In the genomic region with DNA sequence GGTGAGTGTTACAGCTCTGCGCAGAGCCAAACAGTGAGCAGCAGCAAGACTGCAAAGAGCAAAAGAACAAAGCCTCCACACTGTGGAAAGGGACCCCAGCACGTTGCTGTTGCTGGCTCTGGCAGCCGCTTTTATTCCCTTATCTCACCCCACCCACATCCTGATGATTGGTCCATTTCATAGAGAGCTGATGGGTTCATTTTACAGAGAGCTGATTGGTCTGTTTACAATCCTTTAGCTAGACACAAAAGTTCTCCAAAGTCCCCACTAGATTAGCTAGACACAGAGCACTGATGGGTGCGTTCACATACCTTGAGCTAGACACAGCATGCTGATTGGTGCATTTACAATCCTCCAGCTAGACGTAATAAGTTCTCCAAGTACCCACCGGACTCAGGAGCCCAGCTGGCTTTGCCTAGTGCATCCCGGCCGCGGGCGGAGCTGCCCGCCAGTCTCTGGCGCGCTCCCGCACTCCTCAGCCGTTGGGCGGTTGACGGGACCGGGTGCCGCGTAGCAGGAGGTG, we compare ENCODE assay signal across 8 cellular contexts.
DNase-seq lines count a peak whose midpoint lies in the region; ATAC-seq and TF ChIP-seq lines count a peak whose summit lies in the region.
"Not testable (repeated sequence)": the region's sequence is repeated elsewhere in the genome, so short reads cannot be mapped to it uniquely, and the experiment has no call there.

No MANE protein-coding gene starts in this region.

- not testable (repeated sequence) for H3K9me3 Mint-ChIP-seq in activated CD4-positive, alpha-beta memory T cell treated with anti-CD3 and anti-CD28 coated beads for 36 hours

- H3K27me3 ChIP-seq in Peyer's patch; colonic mucosa; thoracic aorta (replicated peaks; ENCODE audit: insufficient read depth): not testable (repeated sequence)

- not testable (repeated sequence) for ATAC-seq in thoracic aorta (ENCODE audit: insufficient number of reproducible peaks, low FRiP score, low read depth)

- not testable (repeated sequence) for H3K9me3 ChIP-seq in ES-I3 (ENCODE audit: control insufficient read depth, insufficient read depth, low read length); Peyer's patch; colonic mucosa; iPS-18c (ENCODE audit: control insufficient read depth, insufficient read depth, low read length); thoracic aorta

- TF ChIP-seq CTCF in Peyer's patch (IDR thresholded peaks at IDR 0.05); colonic mucosa (IDR thresholded peaks at IDR 0.05); thoracic aorta (IDR thresholded peaks at IDR 0.05): not testable (repeated sequence)

- not testable (repeated sequence) for H3K27me3 Mint-ChIP-seq in activated CD4-positive, alpha-beta memory T cell treated with anti-CD3 and anti-CD28 coated beads for 36 hours

- peak overlapping the region; percentile 91 for H3K27ac Mint-ChIP-seq in activated CD4-positive, alpha-beta memory T cell treated with anti-CD3 and anti-CD28 coated beads for 36 hours

- H3K4me1 Mint-ChIP-seq in activated CD4-positive, alpha-beta memory T cell treated with anti-CD3 and anti-CD28 coated beads for 36 hours (ENCODE audit: low read depth), result not testable (repeated sequence)

- H3K4me3 ChIP-seq in Peyer's patch, result peak overlapping the region; percentile 61 to 76 (median 72)
- peak overlapping the region; percentile 59 for H3K4me3 ChIP-seq in colonic mucosa
- peak overlapping the region; percentile 38 for H3K4me3 ChIP-seq in iPS-18c (ENCODE audit: insufficient read depth, low read depth, low read length)
- peak overlapping the region; percentile 80 for H3K4me3 ChIP-seq in thoracic aorta

- TF ChIP-seq POLR2A in Peyer's patch (IDR thresholded peaks at IDR 0.05), result peak in 1 of 2 donors; percentile 35

- H3K27ac ChIP-seq in Peyer's patch (peak overlapping the region; percentile 84 to 96 (median 88)), colonic mucosa (peak overlapping the region; percentile 89), thoracic aorta (peak overlapping the region in 1 of 2 donors; percentile 60)

- intact Hi-C loops in activated CD4-positive, alpha-beta memory T cell treated with anti-CD3 and anti-CD28 coated beads for 36 hours (cut with micrococcal nuclease); colonic mucosa (cut with DNase I): not testable (repeated sequence)

- POLR2A ChIA-PET in activated CD4-positive, alpha-beta memory T cell treated with anti-CD3 and anti-CD28 coated beads for 36 hours (lab: Charles Lee), result not testable (repeated sequence)

- H3K4me3 Mint-ChIP-seq in activated CD4-positive, alpha-beta memory T cell treated with anti-CD3 and anti-CD28 coated beads for 36 hours, result peak overlapping the region; percentile 84

- H3K4me1 ChIP-seq in ES-I3 (ENCODE audit: insufficient read depth, low read length); Peyer's patch; colonic mucosa; thoracic aorta (ENCODE audit: control insufficient read depth in 1 of 2, low read depth in 2 of 2): not testable (repeated sequence)

- CTCF ChIA-PET in activated CD4-positive, alpha-beta memory T cell treated with anti-CD3 and anti-CD28 coated beads for 36 hours (lab: Charles Lee), result not testable (repeated sequence)

- peak overlapping the region; percentile 50; the same call in 1 of the 2 replicates for H3K9ac ChIP-seq in ES-I3 (ENCODE audit: low read depth, low read length)
- H3K9ac ChIP-seq in colonic mucosa (ENCODE audit: low read depth in 2 of 2, low read length in 2 of 2), result not testable (repeated sequence)

- not testable (repeated sequence) for H3K36me3 ChIP-seq in ES-I3 (ENCODE audit: insufficient read depth, low read length); Peyer's patch; colonic mucosa; thoracic aorta

- DNase-seq in NCI-H1105 treated with DMSO at 0.1 percent for 48 hours (lab: John Stamatoyannopoulos, UW) (peak; percentile 95), Peyer's patch (peak; percentile 32 to 72 (median 57)), colonic mucosa (peak; percentile 61), pulmonary artery endothelial cell (ENCODE audit: low read depth, low spot score) (peak; percentile 22)
- DNase-seq in activated CD4-positive, alpha-beta memory T cell treated with anti-CD3 and anti-CD28 coated beads for 36 hours, result peak; percentile 80
- DNase-seq in thoracic aorta (ENCODE audit: low spot score), result not testable (repeated sequence)

- H3K36me3 Mint-ChIP-seq in activated CD4-positive, alpha-beta memory T cell treated with anti-CD3 and anti-CD28 coated beads for 36 hours, result not testable (repeated sequence)
